23 cellular contexts compared by ENCODE assay signal in the genomic region with DNA sequence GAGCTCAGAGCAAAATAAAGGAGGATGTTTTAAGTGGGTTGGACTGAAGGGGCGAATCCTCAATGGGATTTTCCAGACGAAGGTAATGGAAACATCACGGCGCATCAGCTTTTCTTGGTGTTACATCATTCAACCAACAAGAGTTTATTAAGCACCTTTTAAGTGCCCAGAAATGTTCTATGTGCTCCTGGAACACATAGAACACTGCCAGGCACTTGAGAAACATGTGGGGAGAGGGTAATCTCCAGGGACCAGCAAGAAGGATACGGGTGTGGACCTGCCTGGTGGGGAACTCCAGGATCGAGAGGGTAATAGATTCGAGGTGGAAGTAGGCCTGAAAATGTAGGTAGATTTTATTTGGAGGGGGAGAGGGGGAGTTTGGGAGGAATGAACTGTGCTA.
A peak's percentile ranks its signal among the peaks of the same experiment; 100 is the strongest.
DNase-seq lines count a peak whose midpoint lies in the region; ATAC-seq and TF ChIP-seq lines count a peak whose summit lies in the region.
"Had no signal": no experiment of that assay in that cellular context is flagged by ENCODE, and none has a peak within 500 bp of the region (broad histone marks: within the 10 kb centered on the region; RNA-seq: fewer than 3 reads in every experiment).

No MANE protein-coding gene starts in this region.

- intact Hi-C loops in left lung (cut with DNase I): no loop called here

- ATAC-seq in left lung: peak; percentile 9

- no peak overlapping the region for H3K4me3 ChIP-seq in BLaER1 treated with 17β-estradiol and CSF1 and Interleukin-3, amounts not matched to agents 10 nM and 100 nM
- no peak overlapping the region for H3K4me3 ChIP-seq in left lung
- H3K4me3 ChIP-seq: MG63, SK-N-MC had no signal

- H3K9ac ChIP-seq in BLaER1 treated with 17β-estradiol and CSF1 and Interleukin-3, amounts not matched to agents 10 nM and 100 nM: no peak overlapping the region

- no peaks in the 10 kb centered on the region for H3K9me3 ChIP-seq in BLaER1 treated with 17β-estradiol and CSF1 and Interleukin-3, amounts not matched to agents 10 nM and 100 nM (replicated peaks in 1 of 11)
- no peaks in the 10 kb centered on the region for H3K9me3 ChIP-seq in left lung
- H3K9me3 ChIP-seq: MG63 had no signal

- peaks cover 0 to 19% (median 4%) of the 10 kb centered on the region in 11 experiments; a peak in 8 of 22 replicates for H3K36me3 ChIP-seq in BLaER1 treated with 17β-estradiol and CSF1 and Interleukin-3, amounts not matched to agents 10 nM and 100 nM
- no peaks in the 10 kb centered on the region for H3K36me3 ChIP-seq in left lung
- H3K36me3 ChIP-seq: MG63 had no signal

- H3K4me1 ChIP-seq in BLaER1 treated with 17β-estradiol and CSF1 and Interleukin-3, amounts not matched to agents 10 nM and 100 nM: peaks cover 17 to 100% (median 99%) of the 10 kb centered on the region in 10 experiments
- peaks cover 12 to 60% of the 10 kb centered on the region in 2 donors for H3K4me1 ChIP-seq in left lung

- H3K27ac ChIP-seq in BLaER1 treated with 17β-estradiol and CSF1 and Interleukin-3, amounts not matched to agents 10 nM and 100 nM: peak overlapping the region in 4 of 11 experiments; percentile 8 to 29 (median 16); a peak in 4 of 22 replicates
- peak overlapping the region in 1 of 2 donors; percentile 65 for H3K27ac ChIP-seq in left lung
- H3K27ac ChIP-seq in temporal lobe (ENCODE audit: low read depth, low read length): peak overlapping the region; percentile 18
- H3K27ac ChIP-seq: 22Rv1, HL-60, SK-N-MC had no signal

- DNase-seq in DMS79 treated with DMSO at 0.1 percent for 48 hours (lab: John Stamatoyannopoulos, UW) (peak; percentile 39), DMS79 (lab: John Stamatoyannopoulos, UW) (no peak), left lung (no peak), NCI-H2196 (lab: John Stamatoyannopoulos, UW; ENCODE audit: unreplicated experiment) (no peak), kidney tubule cell (ENCODE audit: low spot score) (no peak)
- no peak for DNase-seq in effector CD4-positive, alpha-beta T cell
- DNase-seq: CD4-positive, CD25-positive, alpha-beta regulatory T cell; COR-L47; GF-D8; H9; MG63; NCI-H1048; NCI-H1436; NCI-H2029 treated with DMSO at 0.1 percent for 48 hours; NCI-H2227 treated with DMSO at 0.1 percent for 48 hours; NCI-H510A treated with DMSO at 0.1 percent for 48 hours; NCI-H774; Right ventricle myocardium superior had no signal

- no peak for TF ChIP-seq CTCF in left lung (IDR thresholded peaks at IDR 0.05)

- H4K20me1 ChIP-seq in BLaER1 treated with 17β-estradiol and CSF1 and Interleukin-3, amounts not matched to agents 10 nM and 100 nM: peaks cover 0 to 100% (median 90%) of the 10 kb centered on the region in 11 experiments; a peak in 18 of 22 replicates

- peak overlapping the region in 10 of 11 experiments; percentile 3 to 86 (median 76); a peak in 18 of 22 replicates for H3K4me2 ChIP-seq in BLaER1 treated with 17β-estradiol and CSF1 and Interleukin-3, amounts not matched to agents 10 nM and 100 nM

- no peaks in the 10 kb centered on the region for H3K27me3 ChIP-seq in BLaER1 treated with 17β-estradiol and CSF1 and Interleukin-3, amounts not matched to agents 10 nM and 100 nM
- no peaks in the 10 kb centered on the region for H3K27me3 ChIP-seq in left lung
- H3K27me3 ChIP-seq: MG63 had no signal
